Comparison of ENCODE assay signal across 34 cellular contexts in the genomic region with DNA sequence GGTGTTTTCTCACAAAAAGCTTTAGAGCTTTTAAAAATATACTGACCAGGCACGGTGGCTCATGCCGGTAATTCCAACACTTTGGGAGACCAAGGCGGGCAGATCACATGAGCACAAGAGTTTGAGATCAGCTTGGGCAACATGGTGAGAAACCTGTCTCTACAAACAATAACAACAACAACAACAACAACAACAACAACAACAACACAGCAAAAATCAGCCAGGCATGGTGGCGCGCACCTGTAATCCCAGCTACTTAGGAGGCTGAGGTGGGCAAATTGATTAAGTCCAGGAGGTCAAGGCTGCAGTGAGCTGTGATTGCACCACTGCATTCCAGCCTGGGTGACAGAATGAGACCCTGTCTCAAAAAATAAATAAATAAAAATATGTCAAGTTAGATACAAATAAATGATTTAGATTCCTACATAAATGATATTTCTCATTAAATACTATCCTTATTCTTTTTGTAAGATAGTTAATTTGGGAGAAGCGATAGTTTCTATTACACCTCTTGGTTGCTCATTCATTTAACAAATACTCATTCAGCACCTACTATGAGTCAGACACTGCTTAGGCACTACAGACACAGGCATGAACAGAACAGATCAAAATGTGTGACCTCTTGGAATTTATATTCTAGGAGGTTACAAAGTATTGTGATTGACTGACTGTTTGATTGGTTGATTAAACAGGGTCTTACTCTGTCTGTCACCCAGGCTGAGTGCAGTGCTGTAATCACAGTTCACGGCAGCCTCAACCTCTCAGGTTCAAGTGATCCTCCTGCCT.
"Had no signal": no experiment of that assay in that cellular context is flagged by ENCODE, and none has a peak within 500 bp of the region (broad histone marks: within the 10 kb centered on the region; RNA-seq: fewer than 3 reads in every experiment).

No MANE protein-coding gene starts in this region.

- H3K4me1 Mint-ChIP-seq: activated naive CD8-positive, alpha-beta T cell treated with anti-CD3 and anti-CD28 coated beads for 36 hours; activated naive CD8-positive, alpha-beta T cell treated with anti-CD3 and anti-CD28 coated beads, Interleukin-2, amount 50 U/mL, for 24 hours had no signal

- H3K9me3 Mint-ChIP-seq: activated naive CD8-positive, alpha-beta T cell treated with anti-CD3 and anti-CD28 coated beads for 36 hours; activated naive CD8-positive, alpha-beta T cell treated with anti-CD3 and anti-CD28 coated beads, Interleukin-2, amount 50 U/mL, for 24 hours; activated T-cell treated with anti-CD3 and anti-CD28 coated beads, Interleukin-2, amount 50 U/mL, for 24 hours; activated T-helper 1 cell treated with anti-CD3 and anti-CD28 coated beads, Interleukin-12 subunit alpha, Interleukin-12 subunit beta, Interleukin-2, Interleukin-4 antibody, amounts not matched to agents 30 ng/mL and 10 ng/mL and 1 ng/mL, durations not matched to agents 14 hours and 24 hours and 36 hours; T-helper 2 cell treated with Interferon-gamma antibody and Interleukin-4, amounts not matched to agents 5 μg/mL and 100 μg/mL, for 36 hours had no signal

- H3K4me3 Mint-ChIP-seq: activated naive CD8-positive, alpha-beta T cell treated with anti-CD3 and anti-CD28 coated beads for 36 hours; activated naive CD8-positive, alpha-beta T cell treated with anti-CD3 and anti-CD28 coated beads, Interleukin-2, amount 50 U/mL, for 24 hours; activated T-cell treated with anti-CD3 and anti-CD28 coated beads, Interleukin-2, amount 50 U/mL, for 24 hours; activated T-helper 1 cell treated with anti-CD3 and anti-CD28 coated beads, Interleukin-12 subunit alpha, Interleukin-12 subunit beta, Interleukin-2, Interleukin-4 antibody, amounts not matched to agents 30 ng/mL and 10 ng/mL and 1 ng/mL, durations not matched to agents 14 hours and 24 hours and 36 hours; T-helper 17 cell; T-helper 2 cell treated with Interferon-gamma antibody and Interleukin-4, amounts not matched to agents 5 μg/mL and 100 μg/mL, for 36 hours had no signal

- ATAC-seq: activated naive CD8-positive, alpha-beta T cell treated with anti-CD3 and anti-CD28 coated beads, Interleukin-2, amount 50 U/mL, for 24 hours; body of pancreas; esophagus mucosa; SK-N-SH treated with all-trans-retinoic acid at 6 μM for 48 hours; T-helper 17 cell had no signal

- H3K27me3 Mint-ChIP-seq: activated naive CD8-positive, alpha-beta T cell treated with anti-CD3 and anti-CD28 coated beads for 36 hours; activated naive CD8-positive, alpha-beta T cell treated with anti-CD3 and anti-CD28 coated beads, Interleukin-2, amount 50 U/mL, for 24 hours; activated T-cell treated with anti-CD3 and anti-CD28 coated beads, Interleukin-2, amount 50 U/mL, for 24 hours; T-helper 17 cell had no signal

- H3K36me3 ChIP-seq: adrenal gland, cardiac muscle cell, colonic mucosa had no signal

- H3K27ac ChIP-seq: adrenal gland, body of pancreas, cardiac muscle cell, colonic mucosa had no signal

- DNase-seq: activated CD4-positive, alpha-beta T cell treated with anti-CD3 and anti-CD28 coated beads for 48 hours; activated CD4-positive, alpha-beta T cell treated with anti-CD3 and anti-CD28 coated beads, Interleukin-2, amount 50 U/mL, for 1 hour; activated CD4-positive, alpha-beta T cell treated with anti-CD3 and anti-CD28 coated beads, Interleukin-2, amount 50 U/mL, for 48 hours; activated CD4-positive, CD25-positive, alpha-beta regulatory T cell; activated CD4-positive, CD25-positive, alpha-beta regulatory T cell treated with anti-CD3 and anti-CD28 coated beads, Interleukin-2, amount 50 U/mL, for 72 hours; activated CD8-positive, alpha-beta memory T cell treated with anti-CD3 and anti-CD28 coated beads, Interleukin-2, amount 50 U/mL, for 48 hours; activated gamma-delta T cell; activated naive CD4-positive, alpha-beta T cell treated with anti-CD3 and anti-CD28 coated beads, Interleukin-2, amount 50 U/mL, for 16 hours; activated naive CD4-positive, alpha-beta T cell treated with Interleukin-2 at 50 U/mL for 16 hours; activated naive CD8-positive, alpha-beta T cell treated with anti-CD3 and anti-CD28 coated beads for 36 hours; activated naive CD8-positive, alpha-beta T cell treated with anti-CD3 and anti-CD28 coated beads, Interleukin-2, amount 50 U/mL, for 24 hours; activated T-cell treated with anti-CD3 and anti-CD28 coated beads for 4 hours; activated T-cell treated with anti-CD3 and anti-CD28 coated beads, Interleukin-2, amount 50 U/mL, for 24 hours; adrenal gland; amygdala; aorta; body of pancreas; central memory CD4-positive, alpha-beta T cell; cerebellar nuclear complex; colonic mucosa; effector CD8-positive, alpha-beta T cell; foreskin fibroblast; head of caudate nucleus; T-helper 1 cell; T-helper 17 cell; T1000 had no signal

- H3K4me1 ChIP-seq: adrenal gland, body of pancreas, colonic mucosa had no signal

- H3K9me3 ChIP-seq: adrenal gland, body of pancreas, colonic mucosa had no signal

- H3K27ac Mint-ChIP-seq: activated naive CD8-positive, alpha-beta T cell treated with anti-CD3 and anti-CD28 coated beads for 36 hours; activated naive CD8-positive, alpha-beta T cell treated with anti-CD3 and anti-CD28 coated beads, Interleukin-2, amount 50 U/mL, for 24 hours; activated T-cell treated with anti-CD3 and anti-CD28 coated beads, Interleukin-2, amount 50 U/mL, for 24 hours; activated T-helper 1 cell treated with anti-CD3 and anti-CD28 coated beads, Interleukin-12 subunit alpha, Interleukin-12 subunit beta, Interleukin-2, Interleukin-4 antibody, amounts not matched to agents 30 ng/mL and 10 ng/mL and 1 ng/mL, durations not matched to agents 14 hours and 24 hours and 36 hours; T-helper 17 cell; T-helper 2 cell treated with Interferon-gamma antibody and Interleukin-4, amounts not matched to agents 5 μg/mL and 100 μg/mL, for 36 hours had no signal

- H3K27me3 ChIP-seq: adrenal gland, body of pancreas, cardiac muscle cell, colonic mucosa had no signal

- H3K4me3 ChIP-seq: adrenal gland, body of pancreas, cardiac muscle cell, colonic mucosa had no signal

- FAIRE-seq: endometrium, endothelial cell of umbilical vein, frontal cortex had no signal
